8 cellular contexts compared by ENCODE assay signal in the genomic region with DNA sequence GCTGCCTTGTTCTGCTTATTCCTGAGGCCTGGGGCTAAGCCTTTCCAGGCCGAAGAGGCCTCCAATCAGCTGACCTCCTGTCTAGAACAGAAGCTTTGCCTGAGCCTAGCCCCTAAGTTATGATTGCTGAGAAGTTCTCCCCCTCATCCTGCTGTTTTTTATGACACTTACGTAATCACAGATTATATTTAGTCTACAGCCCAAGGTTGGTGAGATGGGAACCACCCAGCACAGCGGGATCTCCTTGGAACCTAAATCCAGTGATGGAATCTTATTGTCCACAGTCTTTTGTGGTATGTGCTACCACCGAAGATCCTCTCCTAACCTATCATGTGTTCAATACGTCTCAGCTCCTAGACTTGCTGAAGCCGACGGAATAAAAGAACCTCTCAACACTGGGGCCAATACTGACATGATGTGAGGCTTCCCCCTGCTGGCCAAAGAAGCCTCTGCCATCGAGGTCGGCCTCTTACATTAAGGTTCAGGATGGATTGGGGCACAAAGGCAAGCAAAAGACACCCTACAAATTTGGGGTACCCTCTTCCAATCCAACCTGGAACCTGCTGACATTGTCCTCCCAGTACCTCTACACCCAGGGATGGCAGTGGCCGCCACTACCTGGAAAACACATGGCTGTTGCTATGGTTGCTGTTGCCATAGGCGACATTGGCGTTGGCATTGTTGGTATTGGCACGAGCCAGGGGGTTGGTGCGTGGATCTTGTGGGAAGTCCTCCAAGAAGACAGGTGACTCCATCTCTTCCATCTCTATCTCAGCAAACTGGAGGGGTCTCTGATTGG. TPM values are rescaled to one million over a fixed set of nuclear protein-coding genes. Genes with fewer than 3 reads are reported as not detected.
DNase-seq lines count a peak whose midpoint lies in the region; ATAC-seq and TF ChIP-seq lines count a peak whose summit lies in the region.

No MANE protein-coding gene starts in this region.

- H3K9me3 ChIP-seq in mammary epithelial cell (replicated peaks; ENCODE audit: insufficient read depth, low read length): no peaks in the 10 kb centered on the region

- intact Hi-C loops in mammary epithelial cell (cut with micrococcal nuclease): loop anchor here (1.0 to 5.0 kb wide), 6 partner anchors 71 to 484 kb away; no protein-coding TSS in a partner anchor

- H3K9ac ChIP-seq in mammary epithelial cell (ENCODE audit: insufficient read depth, low read length): no peak overlapping the region

- H3K27ac ChIP-seq in mammary epithelial cell (ENCODE audit: insufficient read depth, low read depth, low read length): no peak overlapping the region

- CTCF ChIA-PET in mammary epithelial cell (lab: Charles Lee; ENCODE audit: low non-redundant PET): interaction anchor here (0.6 to 0.7 kb wide), 2 partner anchors 28 to 33 kb away, joined by 3 read pairs; no protein-coding TSS in a partner anchor

- no peaks in the 10 kb centered on the region for H3K36me3 ChIP-seq in mammary epithelial cell (ENCODE audit: insufficient read depth, low read length)
- H3K36me3 ChIP-seq in kidney epithelial cell (ENCODE audit: control insufficient read depth, insufficient read depth, low read length): no peaks in the 10 kb centered on the region

- H3K27me3 ChIP-seq in mammary epithelial cell (ENCODE audit: insufficient read depth, low read length) (no peaks in the 10 kb centered on the region), kidney epithelial cell (ENCODE audit: control insufficient read depth, insufficient read depth, low read length) (peaks cover 15% of the 10 kb centered on the region)

- H4K20me1 ChIP-seq in mammary epithelial cell (ENCODE audit: insufficient read depth, low read length): no peaks in the 10 kb centered on the region

- H3K4me3 ChIP-seq in WI38 (ENCODE audit: low read depth, low read length): no peak overlapping the region
- H3K4me3 ChIP-seq in mammary epithelial cell (replicated peaks in 1 of 3; ENCODE audit: insufficient read depth in 1 of 3, low read depth in 2 of 3, low read length in 3 of 3): no peak overlapping the region
- no peak overlapping the region for H3K4me3 ChIP-seq in kidney epithelial cell (ENCODE audit: low read depth, low read length)

- ATAC-seq in HG02759 (IDR thresholded peaks at IDR 0.05; ENCODE audit: unreplicated experiment) (peak; percentile 75), HG02763 (IDR thresholded peaks at IDR 0.05; ENCODE audit: unreplicated experiment) (no peak)

- H3K4me2 ChIP-seq in mammary epithelial cell (ENCODE audit: insufficient read depth, low read depth, low read length): no peak overlapping the region

- 22% methylated on average over 12 of the region's 14 CpGs for WGBS in mammary epithelial cell (ENCODE audit: low coverage, missing lambda C conversion rate)

- peak; percentile 59 for DNase-seq in G401 (ENCODE audit: low spot score)
- peak; percentile 50 for DNase-seq in NCI-H2107 treated with DMSO at 0.1 percent for 48 hours (lab: John Stamatoyannopoulos, UW; ENCODE audit: unreplicated experiment)
- DNase-seq in mammary epithelial cell: peak; percentile 41
- DNase-seq in kidney epithelial cell (ENCODE audit: low read depth): no peak
- DNase-seq in stimulated activated CD4-positive, alpha-beta T cell treated with anti-CD3 and anti-CD28 coated beads, Interleukin-1b, Interleukin-23, amount 100 ng/mL, for 48 hours: peak; percentile 63

- H3K79me2 ChIP-seq in mammary epithelial cell (ENCODE audit: insufficient read depth, low read length): no peaks in the 10 kb centered on the region

- H2AFZ ChIP-seq in mammary epithelial cell (ENCODE audit: low read depth, low read length): no peak overlapping the region

- dilution Hi-C loops in mammary epithelial cell (cut with HindIII; ENCODE audit: low sequenced_read_pairs): loop anchor here (5.0 to 10.0 kb wide), 3 partner anchors 36 to 166 kb away; no protein-coding TSS in a partner anchor

- no TSS peak for BruUV-seq in mammary epithelial cell (replicated peaks; lab: Mats Ljungman, UMichigan)

- in situ Hi-C loops in G401 (cut with HindIII; ENCODE audit: low sequenced_read_pairs): loop anchor here (10.0 kb wide), 1 partner anchor 58 kb away; no protein-coding TSS in a partner anchor
- in situ Hi-C loops in mammary epithelial cell (cut with MboI; ENCODE audit: low sequenced_read_pairs in 2 of 2): loop anchor here (5.0 to 25.0 kb wide), 3 partner anchors 66 to 481 kb away; a partner anchor contains a TSS

- H3K4me1 ChIP-seq in mammary epithelial cell (ENCODE audit: insufficient read depth, low read length): no peaks in the 10 kb centered on the region

- TF ChIP-seq CTCF in WI38 (IDR thresholded peaks at IDR 0.05; ENCODE audit: low read depth, low read length) (peak; percentile 90), mammary epithelial cell (conservative IDR thresholded peaks at IDR 0.05 in 1 of 2, IDR thresholded peaks at IDR 0.05 in 1 of 2; ENCODE audit: extremely low read depth in 1 of 2, insufficient read depth in 1 of 2, low read depth in 1 of 2, low read length in 2 of 2) (peak; percentile 90 to 92), kidney epithelial cell (IDR thresholded peaks at IDR 0.05; ENCODE audit: insufficient read depth, low read length, poor library complexity, severe bottlenecking) (peak; percentile 89)

RNA-seq across cellular contexts. Expression of a gene that starts 19.3 kb away (rescaled TPM):
- 2.9 and 4.7 TPM in 2 replicates for total RNA-seq in G401 (2014; rRNA removed; shearing (Covaris generic))
- under 1 TPM; 0.33 to 0.78 TPM for total RNA-seq in mammary epithelial cell
- 0.12 TPM for polyA plus RNA-seq in mammary epithelial cell
- polyA minus RNA-seq in mammary epithelial cell: 0.62 TPM
- 17.6 and 18.4 TPM in 2 replicates for total RNA-seq in kidney epithelial cell
